Comparison of ENCODE assay signal across 33 cellular contexts in genomic region chr22:40153186-40153585, GRCh38. TPM values are rescaled to one million over a fixed set of nuclear protein-coding genes. Genes with fewer than 3 reads are reported as not detected.
DNase-seq lines count a peak whose midpoint lies in the region; ATAC-seq, FAIRE-seq and TF ChIP-seq lines count a peak whose summit lies in the region.
"Had no signal": no experiment of that assay in that cellular context is flagged by ENCODE, and none has a peak within 500 bp of the region (broad histone marks: within the 10 kb centered on the region; RNA-seq: fewer than 3 reads in every experiment).

No MANE protein-coding gene starts in this region.

- H3K9me3 Mint-ChIP-seq in activated naive CD8-positive, alpha-beta T cell (ENCODE audit: low read depth) = no peaks in the 10 kb centered on the region
- no peaks in the 10 kb centered on the region for H3K9me3 Mint-ChIP-seq in activated naive CD8-positive, alpha-beta T cell treated with anti-CD3 and anti-CD28 coated beads for 36 hours
- no peaks in the 10 kb centered on the region for H3K9me3 Mint-ChIP-seq in T-cell
- peaks cover 5% of the 10 kb centered on the region for H3K9me3 Mint-ChIP-seq in type B pancreatic cell
- H3K9me3 Mint-ChIP-seq: activated naive CD4-positive, alpha-beta T cell treated with anti-CD3 and anti-CD28 coated beads, Interleukin-2, amount 10 ng/mL, durations not matched to agents 7 days and 5 days; neural progenitor cell; T-helper 1 cell treated with Interleukin-12 subunit alpha and Interleukin-12 subunit beta and Interleukin-4 antibody, amounts not matched to agents 30 μg/mL and 1 μg/mL, for 36 hours had no signal

- no peaks in the 10 kb centered on the region for H3K27me3 Mint-ChIP-seq in activated naive CD8-positive, alpha-beta T cell
- no peaks in the 10 kb centered on the region for H3K27me3 Mint-ChIP-seq in activated naive CD8-positive, alpha-beta T cell treated with anti-CD3 and anti-CD28 coated beads for 36 hours
- H3K27me3 Mint-ChIP-seq in T-cell (no peaks in the 10 kb centered on the region), type B pancreatic cell (no peaks in the 10 kb centered on the region)
- H3K27me3 Mint-ChIP-seq: activated naive CD4-positive, alpha-beta T cell treated with anti-CD3 and anti-CD28 coated beads, Interleukin-2, amount 10 ng/mL, durations not matched to agents 7 days and 5 days had no signal

- H2AFZ ChIP-seq in keratinocyte (ENCODE audit: control insufficient read depth, low read length) = peak overlapping the region; percentile 19
- H2AFZ ChIP-seq: GM23248, neural progenitor cell had no signal

- H3K4me3 Mint-ChIP-seq in activated naive CD8-positive, alpha-beta T cell = no peak overlapping the region
- no peak overlapping the region for H3K4me3 Mint-ChIP-seq in activated naive CD8-positive, alpha-beta T cell treated with anti-CD3 and anti-CD28 coated beads for 36 hours
- H3K4me3 Mint-ChIP-seq in T-cell (no peak overlapping the region), type B pancreatic cell (peak overlapping the region; percentile 30)
- H3K4me3 Mint-ChIP-seq: activated naive CD4-positive, alpha-beta T cell treated with anti-CD3 and anti-CD28 coated beads, Interleukin-2, amount 10 ng/mL, durations not matched to agents 7 days and 5 days; CD14-positive monocyte; neural progenitor cell; T-helper 1 cell treated with Interleukin-12 subunit alpha and Interleukin-12 subunit beta and Interleukin-4 antibody, amounts not matched to agents 30 μg/mL and 1 μg/mL, for 36 hours had no signal

- TF ChIP-seq CTCF in keratinocyte (optimal IDR thresholded peaks at IDR 0.05 in 1 of 3, IDR thresholded peaks at IDR 0.05 in 1 of 3, conservative IDR thresholded peaks at IDR 0.05 in 1 of 3; ENCODE audit: extremely low read depth in 1 of 3, insufficient read depth in 2 of 3, low read length in 3 of 3) (no peak), type B pancreatic cell (conservative IDR thresholded peaks at IDR 0.05) (no peak), spleen (IDR thresholded peaks at IDR 0.05 in 8 of 11, conservative IDR thresholded peaks at IDR 0.05 in 3 of 11) (no peak)

- H3K4me3 ChIP-seq in keratinocyte (ENCODE audit: control insufficient read depth in 2 of 3, extremely low read depth in 1 of 3, insufficient read depth in 2 of 3, low read depth in 1 of 3, low read length in 3 of 3) (no peak overlapping the region), spleen (no peak overlapping the region)
- H3K4me3 ChIP-seq: GM23248, lower lobe of right lung, neural progenitor cell, right lobe of liver, testis, uterus had no signal

- no peaks in the 10 kb centered on the region for H3K9me3 ChIP-seq in keratinocyte (ENCODE audit: control insufficient read depth, low read depth, low read length)
- no peaks in the 10 kb centered on the region for H3K9me3 ChIP-seq in spleen
- H3K9me3 ChIP-seq: lower lobe of right lung, right lobe of liver, testis, uterus had no signal

- H3K4me1 ChIP-seq in keratinocyte (ENCODE audit: control insufficient read depth, extremely low read depth, insufficient read depth, low read length) (peaks cover 8% of the 10 kb centered on the region), spleen (peaks cover 0 to 10% (median 0%) of the 10 kb centered on the region in 6 donors)
- H3K4me1 ChIP-seq: neural progenitor cell, testis, uterus had no signal

- CTCF ChIA-PET in T-cell (lab: Charles Lee) = no interaction called here

- H4K20me1 ChIP-seq in keratinocyte (ENCODE audit: control insufficient read depth, extremely low read depth, insufficient read depth, low read length) = no peaks in the 10 kb centered on the region

- WGBS in spleen, 5 donors = 88 to 96% (median 95%) methylated on average over 4 of the region's 4 CpGs

- POLR2A ChIA-PET in T-cell (lab: Charles Lee) = no interaction called here

- no peak for TF ChIP-seq POLR2A in spleen (IDR thresholded peaks at IDR 0.05)

- no peak for FAIRE-seq in keratinocyte (lab: Jason Lieb, UNC)
- FAIRE-seq: D721Med, GM12891 had no signal

- H3K27ac ChIP-seq in keratinocyte (ENCODE audit: control insufficient read depth, insufficient read depth, low read length) (no peak overlapping the region), spleen (no peak overlapping the region)
- H3K27ac ChIP-seq: GM23248, lower lobe of right lung, neural progenitor cell, right lobe of liver, testis, uterus had no signal

- ATAC-seq in T-cell (replicated peaks in 1 of 4) = no peak
- ATAC-seq: lower lobe of right lung, right lobe of liver had no signal

- H3K27ac Mint-ChIP-seq in activated naive CD8-positive, alpha-beta T cell = peak overlapping the region; percentile 22
- no peak overlapping the region for H3K27ac Mint-ChIP-seq in activated naive CD8-positive, alpha-beta T cell treated with anti-CD3 and anti-CD28 coated beads for 36 hours
- peak overlapping the region; percentile 31 to 39 for H3K27ac Mint-ChIP-seq in T-cell
- H3K27ac Mint-ChIP-seq in type B pancreatic cell = peak overlapping the region; percentile 7
- H3K27ac Mint-ChIP-seq: activated naive CD4-positive, alpha-beta T cell treated with anti-CD3 and anti-CD28 coated beads, Interleukin-2, amount 10 ng/mL, durations not matched to agents 7 days and 5 days; neural progenitor cell; T-helper 1 cell treated with Interleukin-12 subunit alpha and Interleukin-12 subunit beta and Interleukin-4 antibody, amounts not matched to agents 30 μg/mL and 1 μg/mL, for 36 hours had no signal

- no peak for DNase-seq in activated naive CD8-positive, alpha-beta T cell treated with anti-CD3 and anti-CD28 coated beads for 36 hours
- DNase-seq in T-cell (no peak), keratinocyte (ENCODE audit: low read depth, low spot score) (no peak), type B pancreatic cell (ENCODE audit: extremely low spot score, unreplicated experiment) (no peak), NAMALWA (ENCODE audit: low spot score) (no peak), spleen (no peak)
- DNase-seq: activated CD4-positive, alpha-beta T cell treated with anti-CD3 and anti-CD28 coated beads for 48 hours; activated CD8-positive, alpha-beta memory T cell treated with anti-CD3 and anti-CD28 coated beads for 24 hours; activated naive CD4-positive, alpha-beta T cell treated with anti-CD3 and anti-CD28 coated beads, Interleukin-2, amount 10 ng/mL, durations not matched to agents 7 days and 5 days; anterior cingulate cortex; cortex of kidney; foreskin fibroblast; GM23248; head of caudate nucleus; kidney glomerular epithelial cell; lower lobe of right lung; MV-4-11; NCI-H187; NCI-H774; posterior cingulate gyrus; right lobe of liver; RPMI8226; stimulated activated CD4-positive, alpha-beta T cell treated with anti-CD3 and anti-CD28 coated beads, Interleukin-12 subunit alpha, Interleukin-12 subunit beta, amount 100 ng/mL, for 4 hours; stimulated activated CD4-positive, alpha-beta T cell treated with anti-CD3 and anti-CD28 coated beads, Interleukin-4, amount 100 ng/mL, for 4 hours; stimulated activated naive CD4-positive, alpha-beta T cell; testis; uterus had no signal

- H3K36me3 Mint-ChIP-seq in activated naive CD8-positive, alpha-beta T cell = peaks cover 5% of the 10 kb centered on the region
- peaks cover 2% of the 10 kb centered on the region for H3K36me3 Mint-ChIP-seq in activated naive CD8-positive, alpha-beta T cell treated with anti-CD3 and anti-CD28 coated beads for 36 hours
- peaks cover 32% of the 10 kb centered on the region for H3K36me3 Mint-ChIP-seq in T-cell
- H3K36me3 Mint-ChIP-seq in type B pancreatic cell = no peaks in the 10 kb centered on the region

- H3K36me3 ChIP-seq in keratinocyte (ENCODE audit: control insufficient read depth in 2 of 2, extremely low read depth in 1 of 2, insufficient read depth in 2 of 2, low read length in 2 of 2) = no peaks in the 10 kb centered on the region
- H3K36me3 ChIP-seq in spleen = peaks cover 0 to 52% (median 5%) of the 10 kb centered on the region in 6 donors
- H3K36me3 ChIP-seq: neural progenitor cell, right lobe of liver, uterus had no signal

- H3K27me3 ChIP-seq in keratinocyte (ENCODE audit: control insufficient read depth, extremely low read depth, insufficient read depth, low read length) = no peaks in the 10 kb centered on the region
- H3K27me3 ChIP-seq in spleen (replicated peaks in 1 of 7) = no peaks in the 10 kb centered on the region
- H3K27me3 ChIP-seq: neural progenitor cell, right lobe of liver, testis, uterus had no signal

- H3K4me2 ChIP-seq in keratinocyte (ENCODE audit: control insufficient read depth, extremely low read depth, insufficient read depth, low read depth, low read length) = no peak overlapping the region
- H3K4me2 ChIP-seq: neural progenitor cell had no signal

- no peak overlapping the region for H3K9ac ChIP-seq in keratinocyte (ENCODE audit: control insufficient read depth, extremely low read depth, insufficient read depth, low read length)
- H3K9ac ChIP-seq: GM23248, neural progenitor cell had no signal

- no peaks in the 10 kb centered on the region for H3K9me1 ChIP-seq in keratinocyte (ENCODE audit: control insufficient read depth, extremely low read depth, insufficient read depth, low read length)

- no peaks in the 10 kb centered on the region for H3K79me2 ChIP-seq in keratinocyte (ENCODE audit: control insufficient read depth, insufficient read depth, low read length)

- H3K4me1 Mint-ChIP-seq in activated naive CD8-positive, alpha-beta T cell (ENCODE audit: low read depth) = peaks cover 10% of the 10 kb centered on the region
- H3K4me1 Mint-ChIP-seq in activated naive CD8-positive, alpha-beta T cell treated with anti-CD3 and anti-CD28 coated beads for 36 hours = peaks cover 18% of the 10 kb centered on the region
- H3K4me1 Mint-ChIP-seq in T-cell = peaks cover 20 to 22% (median 21%) of the 10 kb centered on the region in 3 donors
- H3K4me1 Mint-ChIP-seq in type B pancreatic cell (ENCODE audit: unreplicated experiment) = peaks cover 20% of the 10 kb centered on the region
- H3K4me1 Mint-ChIP-seq: neural progenitor cell had no signal

- intact Hi-C loops in spleen (cut with DNase I; ENCODE audit: low total_unique reads) = no loop called here

- dilution Hi-C loops in keratinocyte (cut with MboI; ENCODE audit: extremely low pct_ligation_motif_present, low sequenced_read_pairs) = no loop called here

RNA-seq across cellular contexts. Expression of gene TNRC6B, which starts 24.5 kb away (rescaled TPM):
- total RNA-seq in activated naive CD8-positive, alpha-beta T cell treated with anti-CD3 and anti-CD28 coated beads for 36 hours = 10 to 100 TPM; 35.9 to 37.5 TPM
- total RNA-seq in T-cell (100 to 1,000 TPM; 122 to 173 (median 143) TPM), type B pancreatic cell (ENCODE audit: low replicate concordance) (48.3 and 50.7 TPM in 2 replicates), spleen (100 to 1,000 TPM in 4 of 7 donors, 10 to 100 TPM in 3; 85.1 to 221 (median 103) TPM)
- polyA plus RNA-seq in keratinocyte (5.6 to 6.2 TPM (median 5.9 TPM) in 3 replicates), spleen (10 to 100 TPM in 1 of 3 donors, 1 to 10 TPM in 2; 1.2 to 17.7 (median 1.7) TPM)
- 14.4 TPM for polyA plus RNA-seq in keratinocyte (2011; ENCODE audit: low read depth)
- 2.9 and 3.2 TPM in 2 replicates for polyA plus RNA-seq in keratinocyte (2011; cell fraction: cytosol; rRNA removed)
- 15.5 and 19.1 TPM in 2 replicates for polyA plus RNA-seq in keratinocyte (2011; cell fraction: nucleus; rRNA removed)
- polyA plus RNA-seq in keratinocyte (2012; ENCODE audit: low replicate concordance) = 4.6 and 7.8 TPM in 2 replicates
- polyA minus RNA-seq in keratinocyte = 32.5 to 38.7 TPM (median 34.5 TPM) in 3 replicates
- 14.2 TPM for polyA minus RNA-seq in keratinocyte (2011; cell fraction: cytosol; rRNA and poly(A)+ RNA removed)
- polyA minus RNA-seq in keratinocyte (2011; cell fraction: nucleus; rRNA and poly(A)+ RNA removed) = 33.3 and 61.8 TPM in 2 replicates
